ENCODE assay signal across 21 cellular contexts in the genomic region with DNA sequence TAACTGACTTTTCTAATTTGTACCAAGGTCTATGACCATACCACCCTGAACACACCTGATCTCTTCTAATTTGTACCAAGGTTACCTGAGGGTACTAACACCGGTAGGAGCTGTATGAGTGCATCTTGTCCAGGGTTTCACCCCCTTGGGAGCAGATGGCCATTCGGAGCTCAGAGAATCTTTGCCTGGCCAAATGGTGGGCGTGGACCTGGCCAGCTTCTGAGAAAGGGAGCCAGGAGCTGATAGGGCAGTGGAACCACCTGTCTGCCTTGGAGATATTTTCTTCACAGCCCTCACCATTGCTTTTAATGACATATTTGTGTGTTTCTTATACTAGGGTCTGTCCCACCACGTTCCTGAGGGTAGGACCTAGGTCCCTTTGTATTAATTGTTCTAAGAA.
DNase-seq lines count a peak whose midpoint lies in the region; ATAC-seq, FAIRE-seq and TF ChIP-seq lines count a peak whose summit lies in the region.
"Had no signal": no experiment of that assay in that cellular context is flagged by ENCODE, and none has a peak within 500 bp of the region (broad histone marks: within the 10 kb centered on the region; RNA-seq: fewer than 3 reads in every experiment).

No MANE protein-coding gene starts in this region.

- no peaks in the 10 kb centered on the region for H3K27me3 Mint-ChIP-seq in T-helper 17 cell
- H3K27me3 Mint-ChIP-seq: CD4-positive, CD25-positive, alpha-beta regulatory T cell; CD8-positive, alpha-beta memory T cell had no signal

- BruUV-seq in HepG2 (replicated peaks; lab: Mats Ljungman, UMichigan), result no TSS peak

- no peak for ATAC-seq in HepG2
- peak; percentile 25 for ATAC-seq in thoracic aorta (ENCODE audit: insufficient number of reproducible peaks, low FRiP score, low read depth)
- ATAC-seq in T-helper 17 cell, result no peak
- ATAC-seq in GM19397 (IDR thresholded peaks at IDR 0.05; ENCODE audit: unreplicated experiment), result no peak

- no peak overlapping the region for H3K4me3 ChIP-seq in liver (ENCODE audit: low read depth in 1 of 3, low read length in 3 of 3)
- H3K4me3 ChIP-seq in HepG2 (replicated peaks in 1 of 3; ENCODE audit: insufficient read depth in 1 of 3, low read depth in 2 of 3, low read length in 3 of 3), result no peak overlapping the region
- H3K4me3 ChIP-seq in thoracic aorta, result no peak overlapping the region
- H3K4me3 ChIP-seq: GM23248, HAP-1 had no signal

- no peak for TF ChIP-seq POLR2A in HepG2 (IDR thresholded peaks at IDR 0.05; ENCODE audit: insufficient read depth in 1 of 2, low read depth in 2 of 2, low read length in 2 of 2)

- no peak for TF ChIP-seq RAD21 in liver (IDR thresholded peaks at IDR 0.05)
- no peak for TF ChIP-seq RAD21 in HepG2 (CRISPR knock-in tag; IDR thresholded peaks at IDR 0.05)

- H2AFZ ChIP-seq in HepG2 (ENCODE audit: low read length), result no peak overlapping the region
- H2AFZ ChIP-seq: GM23248 had no signal

- H3K27ac ChIP-seq in liver (ENCODE audit: low read depth in 1 of 2, low read length in 2 of 2), result peak overlapping the region; percentile 9 to 45
- no peak overlapping the region for H3K27ac ChIP-seq in HepG2 (ENCODE audit: extremely low read length, insufficient read depth, low read length)
- H3K27ac ChIP-seq in thoracic aorta, result no peak overlapping the region
- H3K27ac ChIP-seq: GM23248 had no signal

- H3K9ac ChIP-seq in liver (ENCODE audit: low read depth in 1 of 2, low read length in 2 of 2) (no peak overlapping the region), HepG2 (ENCODE audit: insufficient read depth, low read depth, low read length) (no peak overlapping the region)
- H3K9ac ChIP-seq: GM23248 had no signal

- H3K9me3 ChIP-seq in liver (ENCODE audit: control insufficient read depth in 4 of 4, low read length in 3 of 4) (no peaks in the 10 kb centered on the region), HepG2 (ENCODE audit: low read length) (no peaks in the 10 kb centered on the region), thoracic aorta (no peaks in the 10 kb centered on the region), T-helper 17 cell (ENCODE audit: control insufficient read depth, low read length, poor library complexity, severe bottlenecking) (no peaks in the 10 kb centered on the region)
- H3K9me3 ChIP-seq: BE2C, HAP-1 had no signal

- in situ Hi-C loops in HepG2 (cut with HindIII; ENCODE audit: extremely low pct_ligation_motif_present, low pct_unique_long_range_greater_than_20kb), result no loop called here

- DNase-seq in HepG2 (ENCODE audit: low spot score) (no peak), cerebellum (ENCODE audit: low spot score) (peak; percentile 77), thoracic aorta (ENCODE audit: low spot score) (no peak), T-helper 17 cell (no peak)
- DNase-seq: ACHN; BE2C; CD4-positive, CD25-positive, alpha-beta regulatory T cell; CD8-positive, alpha-beta memory T cell; COR-L47; DMS 273 treated with DMSO at 0.1 percent for 48 hours; DMS53; DND-41; EL; GM23248 had no signal

- H4K20me1 ChIP-seq in HepG2 (ENCODE audit: insufficient read depth, low read length), result no peaks in the 10 kb centered on the region

- FAIRE-seq in HepG2 (lab: Jason Lieb, UNC), result no peak
- FAIRE-seq: A204.1, G401.6, GM12891, GM19239 had no signal

- H3K27me3 ChIP-seq in liver (ENCODE audit: control insufficient read depth in 4 of 4, insufficient read depth in 4 of 4, low read length in 3 of 4) (no peaks in the 10 kb centered on the region), HepG2 (ENCODE audit: control insufficient read depth in 1 of 2, insufficient read depth in 2 of 2, low read length in 2 of 2) (no peaks in the 10 kb centered on the region), thoracic aorta (replicated peaks; ENCODE audit: insufficient read depth) (no peaks in the 10 kb centered on the region)
- H3K27me3 ChIP-seq: BE2C had no signal

- H3K36me3 ChIP-seq in liver (ENCODE audit: control insufficient read depth in 4 of 4, insufficient read depth in 3 of 4, low read depth in 1 of 4, low read length in 3 of 4) (no peaks in the 10 kb centered on the region), HepG2 (replicated peaks in 1 of 2; ENCODE audit: control insufficient read depth in 1 of 2, insufficient read depth in 2 of 2, low read length in 2 of 2) (no peaks in the 10 kb centered on the region), thoracic aorta (no peaks in the 10 kb centered on the region)
- H3K36me3 ChIP-seq: BE2C, HAP-1 had no signal

- WGBS in liver, result 58% methylated on average over 4 of the region's 4 CpGs
- WGBS in HepG2 (ENCODE audit: low lambda C conversion rate), result 100% methylated on average over 4 of the region's 4 CpGs

- POLR2A ChIA-PET in HepG2 (lab: Yijun Ruan, JAX), result interaction anchor here (0.8 kb wide), 1 partner anchor 11 kb away, joined by 3 read pairs; no protein-coding TSS in a partner anchor

- TF ChIP-seq CTCF in liver (IDR thresholded peaks at IDR 0.05; ENCODE audit: low read depth, low read length, missing input control) (no peak), HepG2 (CRISPR knock-in tag; IDR thresholded peaks at IDR 0.05) (no peak), thoracic aorta (IDR thresholded peaks at IDR 0.05) (no peak)

- H3K4me1 Mint-ChIP-seq in T-helper 17 cell, result peaks cover 14% of the 10 kb centered on the region
- H3K4me1 Mint-ChIP-seq: CD8-positive, alpha-beta memory T cell had no signal

- H3K4me2 ChIP-seq in HepG2 (ENCODE audit: low read depth, low read length), result no peak overlapping the region

- peaks cover 5 to 21% (median 15%) of the 10 kb centered on the region in 4 donors for H3K4me1 ChIP-seq in liver (ENCODE audit: control insufficient read depth in 4 of 4, insufficient read depth in 4 of 4, low read length in 3 of 4)
- peaks cover 42% of the 10 kb centered on the region for H3K4me1 ChIP-seq in HepG2 (ENCODE audit: insufficient read depth, low read length)
- H3K4me1 ChIP-seq in thoracic aorta (ENCODE audit: control insufficient read depth in 1 of 2, low read depth in 2 of 2), result no peaks in the 10 kb centered on the region
- H3K4me1 ChIP-seq: BE2C, HAP-1 had no signal

- intact Hi-C loops in HepG2 (cut with micrococcal nuclease; ENCODE audit: unreplicated experiment), result loop anchor here (10.0 kb wide), 1 partner anchor 477 kb away; no protein-coding TSS in a partner anchor

- CTCF ChIA-PET in HepG2 (lab: Yijun Ruan, JAX; ENCODE audit: low intra/inter-chr PET ratio, low total read pairs), result no interaction called here

- H3K36me3 Mint-ChIP-seq in T-helper 17 cell (ENCODE audit: low read depth), result peaks cover 5% of the 10 kb centered on the region

- TF ChIP-seq EP300 in HepG2 (IDR thresholded peaks at IDR 0.05; ENCODE audit: low read depth in 2 of 2, low read length in 2 of 2) (no peak), HepG2 (CRISPR knock-in tag; IDR thresholded peaks at IDR 0.05; ENCODE audit: borderline replicate concordance) (no peak)

- no peak overlapping the region for H3K27ac Mint-ChIP-seq in T-helper 17 cell
- H3K27ac Mint-ChIP-seq: CD8-positive, alpha-beta memory T cell had no signal

- H3K4me3 Mint-ChIP-seq in T-helper 17 cell, result no peak overlapping the region
- H3K4me3 Mint-ChIP-seq: CD4-positive, CD25-positive, alpha-beta regulatory T cell; CD8-positive, alpha-beta memory T cell had no signal

- H3K79me2 ChIP-seq in HepG2 (ENCODE audit: insufficient read depth, low read length), result no peaks in the 10 kb centered on the region

TF ChIP-seq in liver, 16 proteins besides CTCF, POLR2A, EP300 and RAD21:
- TF ChIP-seq JUND (IDR thresholded peaks at IDR 0.05) (no peak), RXRA (IDR thresholded peaks at IDR 0.05) (no peak), TAF1 (conservative IDR thresholded peaks at IDR 0.05) (no peak), HNF4G (IDR thresholded peaks at IDR 0.05) (no peak), NR2F2 (IDR thresholded peaks at IDR 0.05) (no peak), GABPA (IDR thresholded peaks at IDR 0.05 in 1 of 2, conservative IDR thresholded peaks at IDR 0.05 in 1 of 2) (no peak)

TF ChIP-seq in HepG2, 621 proteins besides CTCF, POLR2A, EP300 and RAD21 (continues in another document):
- TF ChIP-seq ZNF775 (CRISPR knock-in tag; IDR thresholded peaks at IDR 0.05; ENCODE audit: borderline replicate concordance), result no peak
- no peak for TF ChIP-seq MBNL3 (CRISPR knock-in tag; conservative IDR thresholded peaks at IDR 0.05)
- no peak for TF ChIP-seq KAT8 (CRISPR knock-in tag; IDR thresholded peaks at IDR 0.05)
- TF ChIP-seq ARNT (IDR thresholded peaks at IDR 0.05), result no peak
- no peak for TF ChIP-seq ZBTB39 (CRISPR knock-in tag; IDR thresholded peaks at IDR 0.05)
- TF ChIP-seq MXI1 (IDR thresholded peaks at IDR 0.05; ENCODE audit: borderline replicate concordance, low read depth, low read length), result no peak
- TF ChIP-seq, protein P1, sequence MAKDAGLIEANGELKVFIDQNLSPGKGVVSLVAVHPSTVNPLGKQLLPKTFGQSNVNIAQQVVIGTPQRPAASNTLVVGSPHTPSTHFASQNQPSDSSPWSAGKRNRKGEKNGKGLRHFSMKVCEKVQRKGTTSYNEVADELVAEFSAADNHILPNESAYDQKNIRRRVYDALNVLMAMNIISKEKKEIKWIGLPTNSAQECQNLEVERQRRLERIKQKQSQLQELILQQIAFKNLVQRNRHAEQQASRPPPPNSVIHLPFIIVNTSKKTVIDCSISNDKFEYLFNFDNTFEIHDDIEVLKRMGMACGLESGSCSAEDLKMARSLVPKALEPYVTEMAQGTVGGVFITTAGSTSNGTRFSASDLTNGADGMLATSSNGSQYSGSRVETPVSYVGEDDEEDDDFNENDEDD (CRISPR knock-in tag; IDR thresholded peaks at IDR 0.05; ENCODE audit: borderline replicate concordance), result no peak

Comparison
In these comparisons a context has a peak if more than half of its experiments do, and no peak if none do; other contexts are left out.
1. H3K27ac ChIP-seq: peak in liver (2 of 2); none in HepG2 (single experiment) and thoracic aorta (0 of 2).